In genomic region chr14:103385994-103386491, GRCh38 we compare ENCODE assay signal across 1 cellular context.
TF ChIP-seq lines count a peak whose summit lies in the region.

No MANE protein-coding gene starts in this region.

TF ChIP-seq in HepG2, 621 proteins besides CTCF, POLR2A, EP300 and RAD21 (continued from another document and continues in another):
- TF ChIP-seq HES4 (CRISPR knock-in tag; IDR thresholded peaks at IDR 0.05; ENCODE audit: borderline replicate concordance): 0 out of 2 replicates have a peak, but pooled peaks have one; percentile 6
- no peak for TF ChIP-seq GLMP (CRISPR knock-in tag; IDR thresholded peaks at IDR 0.05; ENCODE audit: borderline replicate concordance)
- peak; percentile 34; the same call in 1 of the 2 replicates for TF ChIP-seq CCDC6 (CRISPR knock-in tag; IDR thresholded peaks at IDR 0.05)
- TF ChIP-seq ZNF280B (CRISPR knock-in tag; IDR thresholded peaks at IDR 0.05; ENCODE audit: borderline replicate concordance): peak; percentile 21; the same call in 1 of the 2 replicates
- 0 out of 2 replicates have a peak, but pooled peaks have one; percentile 22 for TF ChIP-seq ISX (CRISPR knock-in tag; conservative IDR thresholded peaks at IDR 0.05)
- no peak for TF ChIP-seq ZNF17 (CRISPR knock-in tag; IDR thresholded peaks at IDR 0.05)
- TF ChIP-seq ZNF782 (CRISPR knock-in tag; IDR thresholded peaks at IDR 0.05; ENCODE audit: borderline replicate concordance): 0 out of 2 replicates have a peak, but pooled peaks have one; percentile 26
- 0 out of 2 replicates have a peak, but pooled peaks have one; percentile 36 for TF ChIP-seq PITX1 (CRISPR knock-in tag; IDR thresholded peaks at IDR 0.05)
- TF ChIP-seq DZIP1 (CRISPR knock-in tag; IDR thresholded peaks at IDR 0.05): peak; percentile 28; the same call in 1 of the 2 replicates
- 0 out of 2 replicates have a peak, but pooled peaks have one; percentile 15 for TF ChIP-seq GATAD1 (CRISPR knock-in tag; IDR thresholded peaks at IDR 0.05)
- peak; percentile 82 for TF ChIP-seq CEBPB (IDR thresholded peaks at IDR 0.05; ENCODE audit: borderline replicate concordance, low read depth, low read length)
- TF ChIP-seq ZNF407 (CRISPR knock-in tag; IDR thresholded peaks at IDR 0.05; ENCODE audit: not compliant biosample characterization): no peak
- TF ChIP-seq NR2F2 (IDR thresholded peaks at IDR 0.05; ENCODE audit: borderline replicate concordance, low read depth): no peak
- peak; percentile 63; the same call in 1 of the 2 replicates for TF ChIP-seq ZNF800 (CRISPR knock-in tag; IDR thresholded peaks at IDR 0.05)
- no peak for TF ChIP-seq IKZF5 (CRISPR knock-in tag; IDR thresholded peaks at IDR 0.05)
- 0 out of 2 replicates have a peak, but pooled peaks have one; percentile 27 for TF ChIP-seq ZNF564 (CRISPR knock-in tag; IDR thresholded peaks at IDR 0.05)
- no peak for TF ChIP-seq POLR2AphosphoS2 (IDR thresholded peaks at IDR 0.05; ENCODE audit: low read depth, low read length)
- TF ChIP-seq THYN1 (CRISPR knock-in tag; IDR thresholded peaks at IDR 0.05; ENCODE audit: borderline replicate concordance, low read depth): no peak
- no peak for TF ChIP-seq ZNF142 (CRISPR knock-in tag; IDR thresholded peaks at IDR 0.05)
- no peak for TF ChIP-seq CBX2 (IDR thresholded peaks at IDR 0.05; ENCODE audit: low read depth, low read length)
- no peak for TF ChIP-seq CBX2 (CRISPR knock-in tag; IDR thresholded peaks at IDR 0.05; ENCODE audit: low read depth)
- no peak for TF ChIP-seq KLF13 (CRISPR knock-in tag; IDR thresholded peaks at IDR 0.05)
- no peak for TF ChIP-seq MEF2D (CRISPR knock-in tag; IDR thresholded peaks at IDR 0.05)
- peak; percentile 5; the same call in 1 of the 2 replicates for TF ChIP-seq GATAD2A (CRISPR knock-in tag; IDR thresholded peaks at IDR 0.05)
- 0 out of 2 replicates have a peak, but pooled peaks have one; percentile 44 for TF ChIP-seq HNF1B (CRISPR knock-in tag; IDR thresholded peaks at IDR 0.05)
